ENCODE assay signal across 13 cellular contexts in genomic region chr9:135209852-135210251, GRCh38.
DNase-seq lines count a peak whose midpoint lies in the region; TF ChIP-seq lines count a peak whose summit lies in the region.
"Had no signal": no experiment of that assay in that cellular context is flagged by ENCODE, and none has a peak within 500 bp of the region (broad histone marks: within the 10 kb centered on the region; RNA-seq: fewer than 3 reads in every experiment).

No MANE protein-coding gene starts in this region.

- no peaks in the 10 kb centered on the region for H3F3A ChIP-seq in GM23248 (ENCODE audit: insufficient read depth)

- no peak overlapping the region for H3K9ac ChIP-seq in GM23248

- H3K4me1 Mint-ChIP-seq in CD14-positive monocyte, result no peaks in the 10 kb centered on the region
- H3K4me1 Mint-ChIP-seq: B cell; CD4-positive, alpha-beta memory T cell had no signal

- H3K36me3 ChIP-seq in GM23248 (ENCODE audit: low read depth) (no peaks in the 10 kb centered on the region), adrenal gland (replicated peaks in 1 of 2) (no peaks in the 10 kb centered on the region)
- H3K36me3 ChIP-seq: HAP-1 had no signal

- H3K4me3 ChIP-seq in GM23248 (no peak overlapping the region), adrenal gland (no peak overlapping the region)
- H3K4me3 ChIP-seq: GM12878, HAP-1 had no signal

- TF ChIP-seq POLR2A in adrenal gland (IDR thresholded peaks at IDR 0.05), result no peak

- no peak for TF ChIP-seq CTCF in adrenal gland (IDR thresholded peaks at IDR 0.05)
- TF ChIP-seq CTCF in CD14-positive monocyte (IDR thresholded peaks at IDR 0.05), result no peak

- H2AFZ ChIP-seq in GM23248, result no peak overlapping the region

- in situ Hi-C loops in GM23248 (cut with MboI), result no loop called here

- H3K9me2 ChIP-seq in GM23248 (ENCODE audit: insufficient read depth), result no peaks in the 10 kb centered on the region

- H3K9me3 ChIP-seq in GM23248 (ENCODE audit: low read depth) (no peaks in the 10 kb centered on the region), adrenal gland (replicated peaks in 1 of 3) (no peaks in the 10 kb centered on the region)
- H3K9me3 ChIP-seq: HAP-1 had no signal

- H3K27me3 Mint-ChIP-seq in CD14-positive monocyte (ENCODE audit: low read depth in 3 of 3), result peaks cover 3 to 8% (median 4%) of the 10 kb centered on the region in 3 donors

- H3K27ac Mint-ChIP-seq in CD14-positive monocyte, result no peak overlapping the region
- H3K27ac Mint-ChIP-seq: B cell; CD4-positive, alpha-beta memory T cell had no signal

- WGBS in GM23248 (ENCODE audit: low coverage in 1 of 2, low lambda C conversion rate in 2 of 2, missing lambda C conversion rate in 2 of 2), 2 experiments, result 6 to 12% methylated on average over 2 of the region's 2 CpGs
- WGBS in adrenal gland, 4 donors, result 30 to 45% (median 36%) methylated on average over 2 of the region's 2 CpGs

- H3K27me3 ChIP-seq in GM23248 (replicated peaks; ENCODE audit: insufficient read depth) (peaks cover 7% of the 10 kb centered on the region), adrenal gland (no peaks in the 10 kb centered on the region)

- no peaks in the 10 kb centered on the region for H3K79me2 ChIP-seq in GM23248 (ENCODE audit: insufficient read depth)

- H4K20me1 ChIP-seq in GM23248 (ENCODE audit: insufficient read depth), result no peaks in the 10 kb centered on the region

- intact Hi-C loops in adrenal gland (cut with DNase I) (no loop called here), CD14-positive monocyte (cut with micrococcal nuclease) (no loop called here)

- DNase-seq in GM23248, result peak; percentile 25
- peak in 4 of 7 donors; percentile 35 to 42 (median 38) for DNase-seq in adrenal gland
- peak; percentile 15 for DNase-seq in iris pigment epithelial cell (ENCODE audit: low read depth)
- DNase-seq in superior temporal gyrus (ENCODE audit: extremely low spot score), result peak; percentile 29
- no peak for DNase-seq in CD14-positive monocyte (ENCODE audit: low spot score)
- no peak for DNase-seq in NCI-H1417 treated with DMSO at 0.1 percent for 48 hours (lab: John Stamatoyannopoulos, UW)
- no peak for DNase-seq in NCI-H345 treated with DMSO at 0.1 percent for 48 hours (lab: John Stamatoyannopoulos, UW; ENCODE audit: unreplicated experiment)
- DNase-seq: C1 segment of cervical spinal cord; CD4-positive, alpha-beta memory T cell; DMS79 had no signal

- H3K36me3 Mint-ChIP-seq in CD14-positive monocyte, result no peaks in the 10 kb centered on the region
- H3K36me3 Mint-ChIP-seq: CD4-positive, alpha-beta memory T cell had no signal

- H3K27ac ChIP-seq in GM23248 (no peak overlapping the region), adrenal gland (no peak overlapping the region)

- no peak overlapping the region for H3K4me2 ChIP-seq in GM23248 (ENCODE audit: unreplicated experiment)

- H3K4me3 Mint-ChIP-seq in CD14-positive monocyte, result no peak overlapping the region
- H3K4me3 Mint-ChIP-seq: B cell; CD4-positive, alpha-beta memory T cell had no signal

- H3K4me1 ChIP-seq in GM23248 (ENCODE audit: insufficient read depth), result no peaks in the 10 kb centered on the region
- no peaks in the 10 kb centered on the region for H3K4me1 ChIP-seq in adrenal gland (replicated peaks in 1 of 2)
- H3K4me1 ChIP-seq: HAP-1 had no signal

- H3K9me3 Mint-ChIP-seq in CD14-positive monocyte, result peaks cover 13 to 31% (median 22%) of the 10 kb centered on the region in 7 donors

Comparison
In these comparisons a context has a peak if more than half of its experiments do, and no peak if none do; other contexts are left out.
1. DNase-seq: peak in GM23248 (single experiment), adrenal gland (4 of 7), iris pigment epithelial cell (single experiment) and superior temporal gyrus (single experiment); none in CD14-positive monocyte (single experiment), NCI-H1417 treated with DMSO at 0.1 percent for 48 hours (single experiment) and NCI-H345 treated with DMSO at 0.1 percent for 48 hours (single experiment).